25 cellular contexts compared by ENCODE assay signal in the genomic region with DNA sequence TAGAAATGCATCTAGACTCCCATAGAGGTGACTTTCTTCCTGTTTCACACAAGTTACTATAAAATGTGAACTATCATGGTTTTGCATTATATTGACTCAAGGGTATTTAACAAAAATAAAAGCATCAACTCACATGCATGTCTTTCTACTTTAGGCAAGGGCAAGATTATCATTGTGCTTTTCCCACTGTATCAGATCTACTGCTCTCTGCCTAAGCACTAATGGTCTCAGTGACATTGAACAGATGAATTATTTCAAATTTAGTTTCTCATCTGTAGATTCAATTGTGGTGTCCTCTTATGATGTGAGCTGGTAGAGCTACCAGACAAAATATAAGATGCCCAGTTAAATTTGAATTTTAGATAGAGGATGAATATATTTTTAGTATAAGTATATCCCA.
"Had no signal": no experiment of that assay in that cellular context is flagged by ENCODE, and none has a peak within 500 bp of the region (broad histone marks: within the 10 kb centered on the region; RNA-seq: fewer than 3 reads in every experiment).

No MANE protein-coding gene starts in this region.

- H3K36me3 ChIP-seq: ascending aorta, cardiac muscle cell had no signal

- H3K27me3 ChIP-seq: ascending aorta, cardiac muscle cell had no signal

- H3K4me3 ChIP-seq: ascending aorta, cardiac muscle cell had no signal

- H3K4me1 ChIP-seq: ascending aorta had no signal

- DNase-seq: activated B cell treated with CpG ODN at 0.5 μM for 24 hours; activated CD4-positive, alpha-beta memory T cell treated with anti-CD3 and anti-CD28 coated beads for 36 hours; activated CD4-positive, alpha-beta T cell treated with anti-CD3 and anti-CD28 coated beads for 4 hours; activated CD4-positive, alpha-beta T cell treated with anti-CD3 and anti-CD28 coated beads, Interleukin-2, amount 10 ng/mL, durations not matched to agents 24 days and 14 days; activated CD4-positive, alpha-beta T cell treated with anti-CD3 and anti-CD28 coated beads, Interleukin-2, amount 50 U/mL, for 1 hour; activated CD4-positive, alpha-beta T cell treated with anti-CD3 and anti-CD28 coated beads, Interleukin-2, amount 50 U/mL, for 4 hours; activated CD4-positive, CD25-positive, alpha-beta regulatory T cell treated with anti-CD3 and anti-CD28 coated beads, Interleukin-2, amount 50 U/mL, for 72 hours; activated CD8-positive, alpha-beta memory T cell treated with anti-CD3 and anti-CD28 coated beads, Interleukin-2, amount 50 U/mL, for 48 hours; activated CD8-positive, alpha-beta T cell treated with anti-CD3 and anti-CD28 coated beads for 36 hours; activated effector memory CD4-positive, alpha-beta T cell treated with Interleukin-2 at 50 U/mL for 16 hours; activated gamma-delta T cell; activated naive CD4-positive, alpha-beta T cell treated with anti-CD3 and anti-CD28 coated beads, Interleukin-2, amount 10 ng/mL, durations not matched to agents 7 days and 5 days; activated naive CD4-positive, alpha-beta T cell treated with Interleukin-2 at 50 U/mL for 16 hours; activated naive CD8-positive, alpha-beta T cell treated with anti-CD3 and anti-CD28 coated beads, Interleukin-2, amount 10 ng/mL, durations not matched to agents 7 days and 5 days; activated naive CD8-positive, alpha-beta T cell treated with anti-CD3 and anti-CD28 coated beads, Interleukin-2, amount 50 U/mL, for 24 hours; activated T-cell treated with anti-CD3 and anti-CD28 coated beads, Interleukin-2, amount 50 U/mL, for 24 hours; activated T-cell treated with anti-CD3 and anti-CD28 coated beads, Interleukin-2, amount 50 U/mL, for 48 hours; amygdala; anterior cingulate cortex; caudate nucleus; cerebellar nuclear complex; T-helper 2 cell; T-helper 9 cell had no signal

- H3K27ac ChIP-seq: ascending aorta, cardiac muscle cell had no signal
